1 cellular context compared by ENCODE assay signal in the genomic region with DNA sequence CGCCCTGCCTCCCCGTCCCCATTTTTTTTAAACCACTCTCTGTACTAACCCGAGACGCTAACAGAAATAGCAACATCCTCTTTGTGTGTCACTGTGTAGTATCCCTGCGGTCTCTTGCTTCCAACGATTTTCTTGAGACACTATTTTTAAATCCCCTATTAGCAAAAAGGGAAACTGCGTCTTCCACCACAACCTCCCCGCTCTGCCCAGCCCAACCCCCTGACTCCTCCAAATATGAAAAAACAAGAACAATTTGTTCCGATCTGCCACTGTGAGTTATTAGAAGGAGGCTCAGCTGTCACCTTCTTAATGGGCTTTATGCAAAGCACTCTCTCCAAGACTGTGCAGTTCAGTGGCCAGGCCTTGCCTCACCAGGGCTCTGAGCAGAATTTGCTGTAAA.
TF ChIP-seq lines count a peak whose summit lies in the region.

No MANE protein-coding gene starts in this region.

TF ChIP-seq in GM12878, 131 proteins besides CTCF, POLR2A, EP300 and RAD21 (continued from another document):
- TF ChIP-seq, protein P1, sequence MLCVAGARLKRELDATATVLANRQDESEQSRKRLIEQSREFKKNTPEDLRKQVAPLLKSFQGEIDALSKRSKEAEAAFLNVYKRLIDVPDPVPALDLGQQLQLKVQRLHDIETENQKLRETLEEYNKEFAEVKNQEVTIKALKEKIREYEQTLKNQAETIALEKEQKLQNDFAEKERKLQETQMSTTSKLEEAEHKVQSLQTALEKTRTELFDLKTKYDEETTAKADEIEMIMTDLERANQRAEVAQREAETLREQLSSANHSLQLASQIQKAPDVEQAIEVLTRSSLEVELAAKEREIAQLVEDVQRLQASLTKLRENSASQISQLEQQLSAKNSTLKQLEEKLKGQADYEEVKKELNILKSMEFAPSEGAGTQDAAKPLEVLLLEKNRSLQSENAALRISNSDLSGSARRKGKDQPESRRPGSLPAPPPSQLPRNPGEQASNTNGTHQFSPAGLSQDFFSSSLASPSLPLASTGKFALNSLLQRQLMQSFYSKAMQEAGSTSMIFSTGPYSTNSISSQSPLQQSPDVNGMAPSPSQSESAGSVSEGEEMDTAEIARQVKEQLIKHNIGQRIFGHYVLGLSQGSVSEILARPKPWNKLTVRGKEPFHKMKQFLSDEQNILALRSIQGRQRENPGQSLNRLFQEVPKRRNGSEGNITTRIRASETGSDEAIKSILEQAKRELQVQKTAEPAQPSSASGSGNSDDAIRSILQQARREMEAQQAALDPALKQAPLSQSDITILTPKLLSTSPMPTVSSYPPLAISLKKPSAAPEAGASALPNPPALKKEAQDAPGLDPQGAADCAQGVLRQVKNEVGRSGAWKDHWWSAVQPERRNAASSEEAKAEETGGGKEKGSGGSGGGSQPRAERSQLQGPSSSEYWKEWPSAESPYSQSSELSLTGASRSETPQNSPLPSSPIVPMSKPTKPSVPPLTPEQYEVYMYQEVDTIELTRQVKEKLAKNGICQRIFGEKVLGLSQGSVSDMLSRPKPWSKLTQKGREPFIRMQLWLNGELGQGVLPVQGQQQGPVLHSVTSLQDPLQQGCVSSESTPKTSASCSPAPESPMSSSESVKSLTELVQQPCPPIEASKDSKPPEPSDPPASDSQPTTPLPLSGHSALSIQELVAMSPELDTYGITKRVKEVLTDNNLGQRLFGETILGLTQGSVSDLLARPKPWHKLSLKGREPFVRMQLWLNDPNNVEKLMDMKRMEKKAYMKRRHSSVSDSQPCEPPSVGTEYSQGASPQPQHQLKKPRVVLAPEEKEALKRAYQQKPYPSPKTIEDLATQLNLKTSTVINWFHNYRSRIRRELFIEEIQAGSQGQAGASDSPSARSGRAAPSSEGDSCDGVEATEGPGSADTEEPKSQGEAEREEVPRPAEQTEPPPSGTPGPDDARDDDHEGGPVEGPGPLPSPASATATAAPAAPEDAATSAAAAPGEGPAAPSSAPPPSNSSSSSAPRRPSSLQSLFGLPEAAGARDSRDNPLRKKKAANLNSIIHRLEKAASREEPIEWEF (IDR thresholded peaks at IDR 0.05; ENCODE audit: insufficient replicate concordance, low read depth, low read length), result no peak
- TF ChIP-seq CHD2 (IDR thresholded peaks at IDR 0.05; ENCODE audit: borderline replicate concordance, low read depth, low read length) (no peak), MEF2A (IDR thresholded peaks at IDR 0.05; ENCODE audit: insufficient read depth, low read depth, low read length) (0 out of 2 replicates have a peak, but pooled peaks have one; percentile 17), EED (IDR thresholded peaks at IDR 0.05; ENCODE audit: low read depth) (0 out of 2 replicates have a peak, but pooled peaks have one; percentile 14), MTA3 (IDR thresholded peaks at IDR 0.05; ENCODE audit: borderline replicate concordance, low read length) (0 out of 2 replicates have a peak, but pooled peaks have one; percentile 2)
- TF ChIP-seq, protein P2, sequence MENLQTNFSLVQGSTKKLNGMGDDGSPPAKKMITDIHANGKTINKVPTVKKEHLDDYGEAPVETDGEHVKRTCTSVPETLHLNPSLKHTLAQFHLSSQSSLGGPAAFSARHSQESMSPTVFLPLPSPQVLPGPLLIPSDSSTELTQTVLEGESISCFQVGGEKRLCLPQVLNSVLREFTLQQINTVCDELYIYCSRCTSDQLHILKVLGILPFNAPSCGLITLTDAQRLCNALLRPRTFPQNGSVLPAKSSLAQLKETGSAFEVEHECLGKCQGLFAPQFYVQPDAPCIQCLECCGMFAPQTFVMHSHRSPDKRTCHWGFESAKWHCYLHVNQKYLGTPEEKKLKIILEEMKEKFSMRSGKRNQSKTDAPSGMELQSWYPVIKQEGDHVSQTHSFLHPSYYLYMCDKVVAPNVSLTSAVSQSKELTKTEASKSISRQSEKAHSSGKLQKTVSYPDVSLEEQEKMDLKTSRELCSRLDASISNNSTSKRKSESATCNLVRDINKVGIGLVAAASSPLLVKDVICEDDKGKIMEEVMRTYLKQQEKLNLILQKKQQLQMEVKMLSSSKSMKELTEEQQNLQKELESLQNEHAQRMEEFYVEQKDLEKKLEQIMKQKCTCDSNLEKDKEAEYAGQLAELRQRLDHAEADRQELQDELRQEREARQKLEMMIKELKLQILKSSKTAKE (IDR thresholded peaks at IDR 0.05; ENCODE audit: low read depth, poor library complexity, severe bottlenecking), result no peak
